Comparison of ENCODE assay signal across 1 cellular context in the genomic region with DNA sequence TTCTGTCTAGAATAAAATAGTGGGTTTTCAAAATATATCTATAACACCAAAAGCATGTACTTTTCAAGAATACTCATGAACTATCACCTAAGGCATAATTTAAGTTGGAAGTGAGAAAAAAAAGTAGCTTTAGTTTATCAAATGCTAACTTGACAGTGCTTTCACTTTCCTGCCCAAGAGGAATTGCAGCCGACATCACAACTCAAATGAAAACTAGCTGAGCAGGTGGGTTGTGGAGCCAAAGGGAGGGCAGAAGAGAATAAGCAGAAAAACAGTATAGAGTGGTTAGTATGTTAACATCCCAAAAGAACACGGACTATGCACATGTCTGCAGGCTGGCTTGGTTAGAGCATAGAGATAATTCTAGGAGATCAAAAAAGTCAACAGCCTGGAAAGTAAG.
TF ChIP-seq lines count a peak whose summit lies in the region.

No MANE protein-coding gene starts in this region.

TF ChIP-seq in GM12878, 131 proteins besides CTCF, POLR2A, EP300 and RAD21 (continued from another document):
- TF ChIP-seq KDM1A (IDR thresholded peaks at IDR 0.05; ENCODE audit: borderline replicate concordance): no peak
- no peak for TF ChIP-seq BRCA1 (IDR thresholded peaks at IDR 0.05; ENCODE audit: low read depth, low read length)
